ENCODE assay signal across 12 cellular contexts in genomic region chr11:131370090-131370751, GRCh38. TPM values are rescaled to one million over a fixed set of nuclear protein-coding genes. Genes with fewer than 3 reads are reported as not detected.
A peak's percentile ranks its signal among the peaks of the same experiment; 100 is the strongest.
DNase-seq lines count a peak whose midpoint lies in the region; ATAC-seq and TF ChIP-seq lines count a peak whose summit lies in the region.
"Had no signal": no experiment of that assay in that cellular context is flagged by ENCODE, and none has a peak within 500 bp of the region (broad histone marks: within the 10 kb centered on the region; RNA-seq: fewer than 3 reads in every experiment).

NTM (plus strand) TSS chr11:131370615.

- no peak for ATAC-seq in PC-3
- ATAC-seq: activated CD8-positive, alpha-beta T cell treated with anti-CD3 and anti-CD28 coated beads for 36 hours; stimulated activated naive CD8-positive, alpha-beta T cell treated with anti-CD3 and anti-CD28 coated beads, Interleukin-15, Interleukin-2, amounts not matched to agents 100 U/mL and 50 U/mL, for 24 hours had no signal

- H3K27ac ChIP-seq in PC-3 (ENCODE audit: low read length) (no peak within 1 kb of the TSS), RWPE1 (no peak within 1 kb of the TSS)
- H3K27ac ChIP-seq: KMS-11 had no signal

- H3K36me3 ChIP-seq in PC-3 (ENCODE audit: low read depth, low read length) = no peaks in the 10 kb centered on the region

- H4K20me1 ChIP-seq in PC-3 (ENCODE audit: low read length) = no peaks in the 10 kb centered on the region

- H3F3A ChIP-seq in PC-3 (ENCODE audit: low read length, unreplicated experiment) = no peaks in the 10 kb centered on the region

- H3K4me1 ChIP-seq in PC-3 (ENCODE audit: insufficient read depth, low read length) = no peaks in the 10 kb centered on the region

- no peaks in the 10 kb centered on the region for H3K9me3 ChIP-seq in PC-3 (ENCODE audit: low read length)

- peaks cover 19% of the 10 kb centered on the region for H3K4me1 Mint-ChIP-seq in nephron progenitor cell

- POLR2A ChIA-PET in PC-3 (lab: Charles Lee; ENCODE audit: unreplicated experiment) (no interaction called here), RWPE1 (lab: Yijun Ruan, JAX; ENCODE audit: low non-redundant PET) (no interaction called here)

- no peaks in the 10 kb centered on the region for H3K9me2 ChIP-seq in PC-3 (replicated peaks; ENCODE audit: low read length)

- BruUV-seq in PC-3 (replicated peaks; lab: Mats Ljungman, UMichigan) = no TSS peak

- no peaks in the 10 kb centered on the region for H3K79me2 ChIP-seq in PC-3 (ENCODE audit: low read length)

- peaks cover 72% of the 10 kb centered on the region for H3K27me3 ChIP-seq in PC-3 (ENCODE audit: low read length)

- intact Hi-C loops in PC-3 (cut with micrococcal nuclease) = no loop called here

- no peaks in the 10 kb centered on the region for H3K36me3 Mint-ChIP-seq in nephron progenitor cell (ENCODE audit: low read depth)

- no peak within 1 kb of the TSS for H3K27ac Mint-ChIP-seq in nephron progenitor cell
- H3K27ac Mint-ChIP-seq: activated CD8-positive, alpha-beta T cell treated with anti-CD3 and anti-CD28 coated beads for 36 hours; CD4-positive, alpha-beta T cell had no signal

- H3K4me3 Mint-ChIP-seq in nephron progenitor cell = no peak within 1 kb of the TSS
- H3K4me3 Mint-ChIP-seq: activated CD8-positive, alpha-beta T cell treated with anti-CD3 and anti-CD28 coated beads for 36 hours; CD4-positive, alpha-beta T cell had no signal

- no peaks in the 10 kb centered on the region for H3K27me3 Mint-ChIP-seq in nephron progenitor cell (ENCODE audit: low read depth, poor library complexity)
- H3K27me3 Mint-ChIP-seq: activated CD8-positive, alpha-beta T cell treated with anti-CD3 and anti-CD28 coated beads for 36 hours had no signal

- CTCF ChIA-PET in PC-3 (lab: Charles Lee) = no interaction called here
- CTCF ChIA-PET in RWPE1 (lab: Yijun Ruan, JAX) = interaction anchor here (0.8 kb wide), 1 partner anchor 9 kb away, joined by 6 read pairs; no protein-coding TSS in a partner anchor

- H3K9ac ChIP-seq in PC-3 (ENCODE audit: low read length) = no peak within 1 kb of the TSS
- H3K9ac ChIP-seq: KMS-11 had no signal

- no peak within 1 kb of the TSS for H2AFZ ChIP-seq in PC-3 (ENCODE audit: low read length)

- no peak within 1 kb of the TSS for H3K4me2 ChIP-seq in PC-3 (ENCODE audit: low read length)
- H3K4me2 ChIP-seq: KMS-11 had no signal

- H3K4me3 ChIP-seq in AG09309 (ENCODE audit: control insufficient read depth, low read depth, low read length) = no peak within 1 kb of the TSS
- no peak within 1 kb of the TSS for H3K4me3 ChIP-seq in fibroblast of the aortic adventitia (ENCODE audit: low read depth, low read length)
- no peak within 1 kb of the TSS for H3K4me3 ChIP-seq in PC-3 (ENCODE audit: low read length)

- DNase-seq in AG09309 (ENCODE audit: low read depth) (peak; percentile 35), NCI-H748 treated with DMSO at 0.1 percent for 48 hours (lab: John Stamatoyannopoulos, UW) (peak; percentile 31), fibroblast of the aortic adventitia (ENCODE audit: low read depth) (peak; percentile 35), nephron progenitor cell (peak; percentile 27), PC-3 (no peak), RWPE1 (ENCODE audit: low spot score) (no peak)
- no peak for DNase-seq in activated naive CD4-positive, alpha-beta T cell treated with Interleukin-2 at 50 U/mL for 16 hours
- no peak for DNase-seq in stimulated activated naive CD4-positive, alpha-beta T cell (lab: John Stamatoyannopoulos, UW)
- DNase-seq: activated CD8-positive, alpha-beta T cell treated with anti-CD3 and anti-CD28 coated beads for 36 hours; CD4-positive, alpha-beta T cell; stimulated activated naive CD8-positive, alpha-beta T cell treated with anti-CD3 and anti-CD28 coated beads, Interleukin-15, Interleukin-2, amounts not matched to agents 100 U/mL and 50 U/mL, for 24 hours had no signal

- H3K9me3 Mint-ChIP-seq in nephron progenitor cell = no peaks in the 10 kb centered on the region
- H3K9me3 Mint-ChIP-seq: activated CD8-positive, alpha-beta T cell treated with anti-CD3 and anti-CD28 coated beads for 36 hours had no signal

- TF ChIP-seq CTCF in AG09309 (IDR thresholded peaks at IDR 0.05; ENCODE audit: control insufficient read depth, insufficient read depth, low read depth, low read length, missing control alignments) = no peak
- no peak for TF ChIP-seq CTCF in fibroblast of the aortic adventitia (IDR thresholded peaks at IDR 0.05; ENCODE audit: insufficient read depth, low read length)
- no peak for TF ChIP-seq CTCF in nephron progenitor cell (IDR thresholded peaks at IDR 0.05)
- no peak for TF ChIP-seq CTCF in PC-3 (conservative IDR thresholded peaks at IDR 0.05; ENCODE audit: low read depth, low read length)
- no peak for TF ChIP-seq CTCF in RWPE1 (conservative IDR thresholded peaks at IDR 0.05; ENCODE audit: low read depth)

RNA-seq across cellular contexts. Expression of gene NTM, which starts in this region (rescaled TPM):
- 3.4 and 52.2 TPM in 2 replicates for total RNA-seq in fibroblast of the aortic adventitia (ENCODE audit: low replicate concordance)
- not detected in 2 replicates for total RNA-seq in PC-3 (2014; rRNA removed)
- total RNA-seq: activated CD8-positive, alpha-beta T cell treated with anti-CD3 and anti-CD28 coated beads for 36 hours; CD4-positive, alpha-beta T cell had no signal

Comparison
In these comparisons a context has a peak if more than half of its experiments do, and no peak if none do; other contexts are left out.
1. DNase-seq: peak in AG09309 (single experiment), NCI-H748 treated with DMSO at 0.1 percent for 48 hours (single experiment), fibroblast of the aortic adventitia (single experiment) and nephron progenitor cell (single experiment); none in PC-3 (single experiment), activated naive CD4-positive, alpha-beta T cell treated with Interleukin-2 at 50 U/mL for 16 hours (single experiment), stimulated activated naive CD4-positive, alpha-beta T cell (0 of 6) and RWPE1 (single experiment).